In the genomic region with DNA sequence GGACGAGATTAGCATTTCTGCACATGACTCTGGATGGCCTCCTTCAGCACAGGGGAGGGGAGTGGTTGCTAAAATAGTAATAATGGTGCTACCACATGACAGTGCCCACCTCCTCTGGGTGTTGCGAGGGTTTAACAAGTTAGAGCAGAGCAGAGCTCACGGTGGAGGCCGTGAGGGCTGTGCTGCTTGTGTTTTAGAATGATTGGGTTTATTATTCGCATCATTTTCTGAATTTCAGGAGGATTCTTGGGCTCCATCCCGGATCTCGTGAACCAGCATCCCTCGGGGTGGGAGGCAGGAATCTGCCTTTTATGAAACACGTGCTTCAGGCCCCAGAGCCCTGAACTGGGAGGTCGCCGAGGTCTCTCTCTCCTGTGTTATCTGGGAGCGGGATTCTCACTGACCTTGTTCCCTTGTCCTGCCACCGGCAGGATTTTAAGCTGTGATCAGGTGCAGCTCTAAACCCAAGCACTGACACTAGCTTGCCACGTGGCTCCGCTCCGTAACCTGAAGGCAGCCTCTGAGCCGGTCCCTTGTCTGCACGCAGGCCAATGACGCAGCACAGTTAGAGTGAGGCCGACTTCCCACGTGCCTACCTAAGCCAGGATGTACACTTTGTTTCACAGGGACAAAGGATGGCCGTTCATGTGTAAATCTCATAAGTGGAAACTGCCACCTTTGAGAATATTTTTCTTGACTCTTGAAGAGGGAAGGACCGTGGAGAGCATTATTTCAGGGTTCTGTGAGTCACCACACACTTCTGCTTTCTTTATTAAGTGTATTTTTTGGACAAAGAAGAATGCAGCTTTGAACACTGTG, we compare ENCODE assay signal across 17 cellular contexts.
DNase-seq lines count a peak whose midpoint lies in the region; ATAC-seq, FAIRE-seq and TF ChIP-seq lines count a peak whose summit lies in the region.
"Had no signal": no experiment of that assay in that cellular context is flagged by ENCODE, and none has a peak within 500 bp of the region (broad histone marks: within the 10 kb centered on the region; RNA-seq: fewer than 3 reads in every experiment).

No MANE protein-coding gene starts in this region.

- H2AK5ac ChIP-seq in H1 (ENCODE audit: low read depth, low read length) (peak overlapping the region; percentile 58; the same call in 1 of the 2 replicates), trophoblast cell (ENCODE audit: low read length) (no peak overlapping the region)

- H4K20me1 ChIP-seq in DOHH2 (ENCODE audit: control insufficient read depth, insufficient read depth, low read depth, low read length), result no peaks in the 10 kb centered on the region
- H4K20me1 ChIP-seq in H1 (replicated peaks in 1 of 2; ENCODE audit: control insufficient read depth in 1 of 2, insufficient read depth in 2 of 2, low read length in 2 of 2), result no peaks in the 10 kb centered on the region

- TF ChIP-seq CTCF in DOHH2 (IDR thresholded peaks at IDR 0.05; ENCODE audit: low read depth, low read length, poor library complexity, severe bottlenecking), result no peak
- TF ChIP-seq CTCF in HL-60 (IDR thresholded peaks at IDR 0.05; ENCODE audit: insufficient read depth, low read length), result no peak
- TF ChIP-seq CTCF in H1 (IDR thresholded peaks at IDR 0.05; ENCODE audit: control extremely low read depth in 1 of 3, insufficient read depth in 1 of 3, low read depth in 1 of 3, low read length in 3 of 3), result no peak
- no peak for TF ChIP-seq CTCF in chondrocyte (IDR thresholded peaks at IDR 0.05)

- CTCF ChIA-PET in H1 (lab: Charles Lee; ENCODE audit: partially characterized antibody), result interaction anchor here (0.9 to 7.0 kb wide), 11 partner anchors 10 to 143 kb away, joined by 3 to 51 read pairs (median 6); no protein-coding TSS in a partner anchor

- H3K27ac Mint-ChIP-seq in chondrocyte (ENCODE audit: unreplicated experiment), result no peak overlapping the region

- no peak overlapping the region for H3K4me3 ChIP-seq in DOHH2 (ENCODE audit: low read length)
- H3K4me3 ChIP-seq in HL-60 (replicated peaks; ENCODE audit: insufficient read depth, low read length), result no peak overlapping the region
- no peak overlapping the region for H3K4me3 ChIP-seq in H1 (ENCODE audit: extremely low read depth in 1 of 4, insufficient read depth in 2 of 4, low read depth in 3 of 4, low read length in 4 of 4)
- H3K4me3 ChIP-seq in trophoblast cell (ENCODE audit: low read depth, low read length), result no peak overlapping the region
- H3K4me3 ChIP-seq: smooth muscle cell had no signal

- peak overlapping the region; percentile 23 for H3K4me2 ChIP-seq in DOHH2 (ENCODE audit: low read length)
- H3K4me2 ChIP-seq in H1 (ENCODE audit: insufficient read depth in 1 of 2, low read depth in 2 of 2, low read length in 2 of 2), result no peak overlapping the region
- no peak overlapping the region for H3K4me2 ChIP-seq in trophoblast cell (ENCODE audit: low read length)
- H3K4me2 ChIP-seq: smooth muscle cell had no signal

- TF ChIP-seq RAD21 in H1 (IDR thresholded peaks at IDR 0.05 in 1 of 2, conservative IDR thresholded peaks at IDR 0.05 in 1 of 2; ENCODE audit: low read depth in 2 of 2, low read length in 2 of 2), result no peak

- H3K4me1 Mint-ChIP-seq in chondrocyte (ENCODE audit: low read depth), result no peaks in the 10 kb centered on the region

- H2AFZ ChIP-seq in H1 (ENCODE audit: low read length) (no peak overlapping the region), trophoblast cell (ENCODE audit: insufficient read depth, low read length, poor library complexity) (no peak overlapping the region)

- H3K9ac ChIP-seq in H1 (replicated peaks in 1 of 4; ENCODE audit: extremely low read depth in 1 of 4, low read depth in 3 of 4, low read length in 3 of 4) (no peak overlapping the region), trophoblast cell (ENCODE audit: low read length) (no peak overlapping the region)

- H3K4me3 Mint-ChIP-seq in chondrocyte (ENCODE audit: unreplicated experiment), result no peak overlapping the region
- H3K4me3 Mint-ChIP-seq: natural killer cell treated with Interleukin-12 subunit alpha and Interleukin-12 subunit beta and Interleukin-15 and Interleukin-18, amount 100 ng/mL, for 72 hours had no signal

- no peak overlapping the region for H3K14ac ChIP-seq in H1 (ENCODE audit: insufficient read length)
- no peak overlapping the region for H3K14ac ChIP-seq in trophoblast cell (ENCODE audit: low read length)

- 92% methylated on average over 23 of the region's 23 CpGs; no CpG with 5 or more reads in 1 of the 2 experiments for WGBS in H1 (ENCODE audit: extremely low coverage in 1 of 2, insufficient coverage in 1 of 2, insufficient read length in 1 of 2, insufficient replicate concordance in 2 of 2, low coverage in 1 of 2, low lambda C conversion rate in 2 of 2, missing lambda C conversion rate in 1 of 2), 2 experiments
- whole genome bisulfite sequencing in trophoblast cell (ENCODE audit: extremely low coverage, insufficient coverage, insufficient read length), result no CpG with 5 or more reads among the region's 23 CpGs

- POLR2A ChIA-PET in H1 (lab: Charles Lee; ENCODE audit: partially characterized antibody), result interaction anchor here (0.6 kb wide), 1 partner anchor 12 kb away, joined by 3 read pairs; no protein-coding TSS in a partner anchor

- no peaks in the 10 kb centered on the region for H3F3A ChIP-seq in DOHH2 (ENCODE audit: control insufficient read depth, insufficient read depth)

- H3K36me3 ChIP-seq in DOHH2 (ENCODE audit: control insufficient read depth, low read length) (no peaks in the 10 kb centered on the region), H1 (ENCODE audit: control insufficient read depth in 2 of 4, insufficient read depth in 4 of 4, low read length in 3 of 4) (peaks cover 0 to 2% (median 1%) of the 10 kb centered on the region in 4 experiments; a peak in 1 of 8 replicates), trophoblast cell (ENCODE audit: control insufficient read depth in 1 of 2, insufficient read depth in 2 of 2, low read length in 2 of 2) (no peaks in the 10 kb centered on the region)

- H3K18ac ChIP-seq in H1 (ENCODE audit: extremely low read depth, low read length) (0 out of 2 replicates have a peak overlapping the region, but pooled peaks have one; percentile 10), trophoblast cell (ENCODE audit: low read length) (no peak overlapping the region)

- no peak overlapping the region for H3K56ac ChIP-seq in H1 (replicated peaks; ENCODE audit: insufficient read length, low read depth, low read length)

- H3K27me3 Mint-ChIP-seq in chondrocyte (ENCODE audit: low read depth), result peaks cover 9% of the 10 kb centered on the region

- H4K5ac ChIP-seq in H1 (ENCODE audit: insufficient read length, low read depth, low read length), result no peak overlapping the region

- peak; percentile 16 to 26 for DNase-seq in HL-60 (ENCODE audit: low read depth in 1 of 2, low spot score in 1 of 2)
- no peak for DNase-seq in H1 (ENCODE audit: low read depth in 1 of 2, low spot score in 2 of 2)
- DNase-seq in activated naive CD4-positive, alpha-beta T cell treated with anti-CD3 and anti-CD28 coated beads, Interleukin-2, amount 50 U/mL, for 16 hours, result no peak
- no peak for DNase-seq in trophoblast cell
- no peak for DNase-seq in activated CD4-positive, alpha-beta T cell treated with anti-CD3 and anti-CD28 coated beads for 48 hours
- no peak for DNase-seq in chondrocyte (ENCODE audit: low spot score)
- DNase-seq: activated T-cell treated with anti-CD3 and anti-CD28 coated beads, Interleukin-2, amount 50 U/mL, for 1 hour; C1 segment of cervical spinal cord; NCI-H1105 treated with DMSO at 0.1 percent for 48 hours; OCI-M1; stimulated activated CD8-positive, alpha-beta memory T cell treated with anti-CD3 and anti-CD28 coated beads, Interleukin-4, amount 100 ng/mL, for 48 hours; T1000 had no signal

- ATAC-seq in GM21381 (IDR thresholded peaks at IDR 0.05; ENCODE audit: unreplicated experiment), result peak; percentile 37
- ATAC-seq: natural killer cell treated with Interleukin-12 subunit alpha and Interleukin-12 subunit beta and Interleukin-15 and Interleukin-18, amount 100 ng/mL, for 72 hours had no signal

- H2BK15ac ChIP-seq in H1 (ENCODE audit: low read length), result no peak overlapping the region

- H3K23ac ChIP-seq in H1 (ENCODE audit: insufficient read length) (no peak overlapping the region), trophoblast cell (ENCODE audit: low read length) (no peak overlapping the region)

- H3K9me2 ChIP-seq in DOHH2 (replicated peaks; ENCODE audit: control insufficient read depth, low read length), result no peaks in the 10 kb centered on the region

- H3K79me1 ChIP-seq in H1 (ENCODE audit: low read depth, low read length) (no peaks in the 10 kb centered on the region; the same call in 1 of the 2 replicates), trophoblast cell (ENCODE audit: low read length) (no peaks in the 10 kb centered on the region)

- H4K91ac ChIP-seq in H1 (replicated peaks; ENCODE audit: insufficient read length, low read length), result no peak overlapping the region
- H4K91ac ChIP-seq in trophoblast cell (ENCODE audit: low read depth, low read length), result no peak overlapping the region

- H3K4me1 ChIP-seq in DOHH2 (ENCODE audit: control insufficient read depth, low read length), result peaks cover 24% of the 10 kb centered on the region
- peaks cover 0 to 12% (median 3%) of the 10 kb centered on the region in 4 experiments; a peak in 3 of 7 replicates for H3K4me1 ChIP-seq in H1 (replicated peaks in 1 of 4; ENCODE audit: control insufficient read depth in 3 of 4, insufficient read depth in 4 of 4, low read length in 3 of 4)
- H3K4me1 ChIP-seq in trophoblast cell (ENCODE audit: control insufficient read depth in 1 of 2, insufficient read depth in 2 of 2, low read length in 2 of 2), result peaks cover 3 to 10% of the 10 kb centered on the region in 2 experiments

- H4K12ac ChIP-seq in trophoblast cell (ENCODE audit: low read depth, low read length), result no peak overlapping the region

- H3K79me2 ChIP-seq in DOHH2 (ENCODE audit: control insufficient read depth, low read length) (no peaks in the 10 kb centered on the region), H1 (ENCODE audit: control insufficient read depth in 1 of 2, insufficient read depth in 2 of 2, low read length in 2 of 2) (no peaks in the 10 kb centered on the region), trophoblast cell (ENCODE audit: control insufficient read depth, insufficient read depth, low read length, poor library complexity) (no peaks in the 10 kb centered on the region)

- H2BK120ac ChIP-seq in H1 (replicated peaks; ENCODE audit: low read depth, low read length), result no peak overlapping the region
- H2BK120ac ChIP-seq in trophoblast cell (ENCODE audit: insufficient read depth, low read length, poor library complexity), result no peak overlapping the region

- H4K8ac ChIP-seq in H1 (ENCODE audit: extremely low read depth, insufficient read depth, low read length) (0 out of 2 replicates have a peak overlapping the region, but pooled peaks have one; percentile 26), trophoblast cell (ENCODE audit: low read depth, low read length) (no peak overlapping the region)

- no peaks in the 10 kb centered on the region for H3K36me3 Mint-ChIP-seq in chondrocyte (ENCODE audit: low read depth)

- H3K27ac ChIP-seq in DOHH2 (ENCODE audit: low read depth, low read length), result peak overlapping the region; percentile 32
- H3K27ac ChIP-seq in HL-60 (replicated peaks), result no peak overlapping the region
- H3K27ac ChIP-seq in H1 (ENCODE audit: low read depth, low read length), result no peak overlapping the region
- H3K27ac ChIP-seq in trophoblast cell (ENCODE audit: low read depth, low read length), result no peak overlapping the region

- no peak overlapping the region; the same call in 1 of the 2 replicates for H2BK12ac ChIP-seq in H1 (ENCODE audit: low read depth, low read length)
- no peak overlapping the region for H2BK12ac ChIP-seq in trophoblast cell (ENCODE audit: low read length)

- H3K9me3 ChIP-seq in DOHH2 (ENCODE audit: control insufficient read depth, insufficient read depth, low read length) (peaks cover 7% of the 10 kb centered on the region; the same call in 1 of the 2 replicates), H1 (ENCODE audit: insufficient read depth in 2 of 2, low read depth in 1 of 2, low read length in 1 of 2) (no peaks in the 10 kb centered on the region), trophoblast cell (ENCODE audit: insufficient read depth, low read depth, low read length) (peaks cover 2% of the 10 kb centered on the region)

- no peak for FAIRE-seq in H1 (lab: Jason Lieb, UNC)
- FAIRE-seq: H54 had no signal

- no peak for TF ChIP-seq EP300 in H1 (IDR thresholded peaks at IDR 0.05; ENCODE audit: borderline replicate concordance in 1 of 2, low read depth in 2 of 2, low read length in 2 of 2)

- H3K9me3 Mint-ChIP-seq in chondrocyte (ENCODE audit: low read depth), result peaks cover 10% of the 10 kb centered on the region
- H3K9me3 Mint-ChIP-seq: natural killer cell treated with Interleukin-12 subunit alpha and Interleukin-12 subunit beta and Interleukin-15 and Interleukin-18, amount 100 ng/mL, for 72 hours had no signal

- 0 out of 2 replicates have a peak overlapping the region, but pooled peaks have one; percentile 43 for H2BK20ac ChIP-seq in H1 (ENCODE audit: low read length)

- TF ChIP-seq POLR2A in H1 (IDR thresholded peaks at IDR 0.05; ENCODE audit: control extremely low read depth in 1 of 2, low read depth in 2 of 2, low read length in 2 of 2), result no peak

- peaks cover 4% of the 10 kb centered on the region; the same call in 1 of the 2 replicates for H3K27me3 ChIP-seq in DOHH2 (ENCODE audit: control insufficient read depth, low read length)
- no peaks in the 10 kb centered on the region for H3K27me3 ChIP-seq in HL-60 (ENCODE audit: insufficient read depth, poor library complexity, severe bottlenecking)
- H3K27me3 ChIP-seq in H1 (replicated peaks in 1 of 4; ENCODE audit: control insufficient read depth in 3 of 4, extremely low read depth in 1 of 4, insufficient read depth in 3 of 4, low read length in 3 of 4), result no peaks in the 10 kb centered on the region
- no peaks in the 10 kb centered on the region for H3K27me3 ChIP-seq in trophoblast cell (ENCODE audit: insufficient read depth, low read length)

- H3K4ac ChIP-seq in H1 (replicated peaks; ENCODE audit: insufficient read length, low read depth, low read length) (no peak overlapping the region), trophoblast cell (ENCODE audit: low read depth, low read length) (no peak overlapping the region)

- H2BK5ac ChIP-seq in H1 (ENCODE audit: low read depth, low read length) (0 out of 2 replicates have a peak overlapping the region, but pooled peaks have one; percentile 12), trophoblast cell (ENCODE audit: low read depth, low read length, poor library complexity) (no peak overlapping the region)

- H3K23me2 ChIP-seq in H1 (ENCODE audit: low read depth, low read length), result no peaks in the 10 kb centered on the region

Comparison
In these comparisons a context has a peak if more than half of its experiments do, and no peak if none do; other contexts are left out.
1. DNase-seq: peak in HL-60 (2 of 2); none in H1 (0 of 2), activated naive CD4-positive, alpha-beta T cell treated with anti-CD3 and anti-CD28 coated beads, Interleukin-2, amount 50 U/mL, for 16 hours (single experiment), trophoblast cell (0 of 2), activated CD4-positive, alpha-beta T cell treated with anti-CD3 and anti-CD28 coated beads for 48 hours (single experiment) and chondrocyte (single experiment).